In the genomic region with DNA sequence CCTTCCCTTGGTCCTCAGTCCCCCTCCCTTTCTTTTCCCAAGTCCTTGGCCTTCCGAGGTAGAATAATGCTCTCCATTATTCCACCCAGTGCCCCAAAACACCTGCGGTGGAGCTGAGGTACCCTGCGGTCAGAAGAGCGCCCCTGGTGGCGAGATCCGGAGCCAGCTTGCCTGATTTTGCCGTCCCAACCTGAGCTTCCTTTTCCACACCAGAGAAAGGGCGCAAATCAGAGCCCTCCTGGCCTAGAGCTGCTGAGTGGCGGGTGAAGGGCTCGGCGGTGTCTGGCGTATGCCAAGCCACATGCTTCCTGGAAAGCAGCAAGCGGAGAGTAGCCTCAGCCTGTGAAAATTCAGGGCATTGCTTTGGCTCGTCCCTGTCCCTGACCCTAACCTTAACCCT, we compare ENCODE assay signal across 1 cellular context.
TF ChIP-seq lines count a peak whose summit lies in the region.

No MANE protein-coding gene starts in this region.

TF ChIP-seq in SK-N-SH, 30 proteins besides CTCF, POLR2A, EP300 and RAD21 (continued from another document):
- TF ChIP-seq, protein P1, sequence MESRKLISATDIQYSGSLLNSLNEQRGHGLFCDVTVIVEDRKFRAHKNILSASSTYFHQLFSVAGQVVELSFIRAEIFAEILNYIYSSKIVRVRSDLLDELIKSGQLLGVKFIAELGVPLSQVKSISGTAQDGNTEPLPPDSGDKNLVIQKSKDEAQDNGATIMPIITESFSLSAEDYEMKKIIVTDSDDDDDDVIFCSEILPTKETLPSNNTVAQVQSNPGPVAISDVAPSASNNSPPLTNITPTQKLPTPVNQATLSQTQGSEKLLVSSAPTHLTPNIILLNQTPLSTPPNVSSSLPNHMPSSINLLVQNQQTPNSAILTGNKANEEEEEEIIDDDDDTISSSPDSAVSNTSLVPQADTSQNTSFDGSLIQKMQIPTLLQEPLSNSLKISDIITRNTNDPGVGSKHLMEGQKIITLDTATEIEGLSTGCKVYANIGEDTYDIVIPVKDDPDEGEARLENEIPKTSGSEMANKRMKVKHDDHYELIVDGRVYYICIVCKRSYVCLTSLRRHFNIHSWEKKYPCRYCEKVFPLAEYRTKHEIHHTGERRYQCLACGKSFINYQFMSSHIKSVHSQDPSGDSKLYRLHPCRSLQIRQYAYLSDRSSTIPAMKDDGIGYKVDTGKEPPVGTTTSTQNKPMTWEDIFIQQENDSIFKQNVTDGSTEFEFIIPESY (IDR thresholded peaks at IDR 0.05; ENCODE audit: borderline replicate concordance, low read depth) = no peak
- TF ChIP-seq, protein P2, sequence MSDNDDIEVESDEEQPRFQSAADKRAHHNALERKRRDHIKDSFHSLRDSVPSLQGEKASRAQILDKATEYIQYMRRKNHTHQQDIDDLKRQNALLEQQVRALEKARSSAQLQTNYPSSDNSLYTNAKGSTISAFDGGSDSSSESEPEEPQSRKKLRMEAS (IDR thresholded peaks at IDR 0.05; ENCODE audit: low read depth) = no peak
- TF ChIP-seq TAF1 (IDR thresholded peaks at IDR 0.05; ENCODE audit: borderline replicate concordance, low read depth, low read length) (no peak), RCOR1 (IDR thresholded peaks at IDR 0.05; ENCODE audit: low read length) (no peak), FOSL2 (IDR thresholded peaks at IDR 0.05; ENCODE audit: borderline replicate concordance, low read depth) (no peak), YY1 (IDR thresholded peaks at IDR 0.05; ENCODE audit: low read depth) (no peak), FOXJ3 (CRISPR knock-in tag; IDR thresholded peaks at IDR 0.05) (no peak), SIN3A (IDR thresholded peaks at IDR 0.05; ENCODE audit: borderline replicate concordance, low read depth, low read length) (no peak)
- TF ChIP-seq, protein P3, sequence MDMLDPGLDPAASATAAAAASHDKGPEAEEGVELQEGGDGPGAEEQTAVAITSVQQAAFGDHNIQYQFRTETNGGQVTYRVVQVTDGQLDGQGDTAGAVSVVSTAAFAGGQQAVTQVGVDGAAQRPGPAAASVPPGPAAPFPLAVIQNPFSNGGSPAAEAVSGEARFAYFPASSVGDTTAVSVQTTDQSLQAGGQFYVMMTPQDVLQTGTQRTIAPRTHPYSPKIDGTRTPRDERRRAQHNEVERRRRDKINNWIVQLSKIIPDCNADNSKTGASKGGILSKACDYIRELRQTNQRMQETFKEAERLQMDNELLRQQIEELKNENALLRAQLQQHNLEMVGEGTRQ (IDR thresholded peaks at IDR 0.05; ENCODE audit: borderline replicate concordance, low read depth, low read length) = no peak
